In the genomic region with DNA sequence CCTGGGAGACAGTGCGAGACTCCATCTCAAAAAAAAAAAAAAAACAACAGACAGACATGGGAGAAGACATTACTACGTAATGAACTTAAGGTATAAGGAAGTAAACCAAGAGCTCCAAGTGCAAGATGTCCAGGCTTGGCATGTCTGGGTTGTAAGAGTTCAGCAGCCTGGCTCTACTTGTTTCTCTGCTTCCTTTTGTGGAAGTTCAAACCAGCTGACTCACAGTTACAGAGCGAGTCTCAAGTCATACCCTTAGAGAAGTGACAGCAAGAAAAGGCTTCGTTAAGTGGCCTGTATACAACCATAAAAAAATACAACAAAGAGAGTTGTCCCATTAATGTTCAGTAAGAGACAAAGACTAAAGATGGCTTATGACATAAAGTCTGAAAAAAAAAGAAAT, we compare ENCODE assay signal across 8 cellular contexts. TPM values are rescaled to one million over a fixed set of nuclear protein-coding genes. Genes with fewer than 3 reads are reported as not detected.
DNase-seq lines count a peak whose midpoint lies in the region; ATAC-seq and TF ChIP-seq lines count a peak whose summit lies in the region.

No MANE protein-coding gene starts in this region.

- CTCF ChIA-PET in activated CD8-positive, alpha-beta T cell treated with anti-CD3 and anti-CD28 coated beads for 36 hours (lab: Charles Lee): interaction anchor here (1.3 kb wide), 1 partner anchor 53 kb away, joined by 3 read pairs; the partner anchor contains the start of gene GON4L

- peaks cover 60% of the 10 kb centered on the region for H3K36me3 ChIP-seq in right atrium auricular region

- H3K4me3 ChIP-seq in right atrium auricular region: peak overlapping the region; percentile 78 to 84

- H3K27me3 Mint-ChIP-seq in activated CD8-positive, alpha-beta T cell treated with anti-CD3 and anti-CD28 coated beads for 36 hours: no peaks in the 10 kb centered on the region
- H3K27me3 Mint-ChIP-seq in stimulated activated memory B cell treated with anti-CD40 and anti-IgM and Interleukin-4, amounts not matched to agents 10 μg/mL and 1 μg/mL and 100 μg/mL, for 72 hours: no peaks in the 10 kb centered on the region

- POLR2A ChIA-PET in activated CD8-positive, alpha-beta T cell treated with anti-CD3 and anti-CD28 coated beads for 36 hours (lab: Charles Lee): interaction anchor here (1.2 kb wide), 1 partner anchor 30 kb away, joined by 3 read pairs; no protein-coding TSS in a partner anchor

- H3K9me3 Mint-ChIP-seq in activated CD8-positive, alpha-beta T cell treated with anti-CD3 and anti-CD28 coated beads for 36 hours: no peaks in the 10 kb centered on the region
- no peaks in the 10 kb centered on the region for H3K9me3 Mint-ChIP-seq in stimulated activated memory B cell treated with anti-CD40 and anti-IgM and Interleukin-4, amounts not matched to agents 10 μg/mL and 1 μg/mL and 100 μg/mL, for 72 hours

- peaks cover 21% of the 10 kb centered on the region for H3K4me1 Mint-ChIP-seq in activated CD8-positive, alpha-beta T cell treated with anti-CD3 and anti-CD28 coated beads for 36 hours (ENCODE audit: low read depth)
- H3K4me1 Mint-ChIP-seq in stimulated activated memory B cell treated with anti-CD40 and anti-IgM and Interleukin-4, amounts not matched to agents 10 μg/mL and 1 μg/mL and 100 μg/mL, for 72 hours: peaks cover 27% of the 10 kb centered on the region

- H3K27me3 ChIP-seq in right atrium auricular region: no peaks in the 10 kb centered on the region

- no peak for DNase-seq in activated CD4-positive, CD25-positive, alpha-beta regulatory T cell (lab: John Stamatoyannopoulos, UW)
- no peak for DNase-seq in activated CD8-positive, alpha-beta T cell treated with anti-CD3 and anti-CD28 coated beads for 36 hours
- DNase-seq in right atrium auricular region (ENCODE audit: low spot score): no peak
- DNase-seq in stimulated activated naive CD4-positive, alpha-beta T cell treated with Interleukin-2 at 50 U/mL for 16 hours (lab: John Stamatoyannopoulos, UW): no peak
- DNase-seq in COLO829 (ENCODE audit: low spot score): no peak

- TF ChIP-seq CTCF in activated CD8-positive, alpha-beta T cell treated with anti-CD3 and anti-CD28 coated beads for 36 hours (IDR thresholded peaks at IDR 0.05): no peak
- no peak for TF ChIP-seq CTCF in right atrium auricular region (IDR thresholded peaks at IDR 0.05)

- ATAC-seq in activated CD4-positive, CD25-positive, alpha-beta regulatory T cell treated with anti-CD3 and anti-CD28 coated beads, Interleukin-2, amount 50 U/mL, for 24 hours: peak; percentile 39 to 50
- ATAC-seq in activated CD8-positive, alpha-beta T cell treated with anti-CD3 and anti-CD28 coated beads for 36 hours: no peak
- ATAC-seq in stimulated activated memory B cell treated with anti-CD40 and anti-IgM and Interleukin-4, amounts not matched to agents 10 μg/mL and 1 μg/mL and 100 μg/mL, for 72 hours: no peak
- ATAC-seq in HG03354 (IDR thresholded peaks at IDR 0.05; ENCODE audit: poor library complexity, severe bottlenecking, unreplicated experiment): no peak

- intact Hi-C loops in activated CD8-positive, alpha-beta T cell treated with anti-CD3 and anti-CD28 coated beads for 36 hours (cut with micrococcal nuclease): no loop called here

- H3K4me1 ChIP-seq in right atrium auricular region: peaks cover 0 to 22% of the 10 kb centered on the region in 2 donors

- no peaks in the 10 kb centered on the region for H3K9me3 ChIP-seq in right atrium auricular region

- peak overlapping the region; percentile 94 for H3K4me3 Mint-ChIP-seq in activated CD8-positive, alpha-beta T cell treated with anti-CD3 and anti-CD28 coated beads for 36 hours
- peak overlapping the region; percentile 95 for H3K4me3 Mint-ChIP-seq in stimulated activated memory B cell treated with anti-CD40 and anti-IgM and Interleukin-4, amounts not matched to agents 10 μg/mL and 1 μg/mL and 100 μg/mL, for 72 hours

- H3K27ac Mint-ChIP-seq in activated CD8-positive, alpha-beta T cell treated with anti-CD3 and anti-CD28 coated beads for 36 hours: peak overlapping the region; percentile 98
- peak overlapping the region; percentile 94 for H3K27ac Mint-ChIP-seq in stimulated activated memory B cell treated with anti-CD40 and anti-IgM and Interleukin-4, amounts not matched to agents 10 μg/mL and 1 μg/mL and 100 μg/mL, for 72 hours

- H3K27ac ChIP-seq in right atrium auricular region: peak overlapping the region; percentile 93 to 95

- H3K36me3 Mint-ChIP-seq in activated CD8-positive, alpha-beta T cell treated with anti-CD3 and anti-CD28 coated beads for 36 hours (ENCODE audit: low read depth): peaks cover 41% of the 10 kb centered on the region
- peaks cover 24% of the 10 kb centered on the region for H3K36me3 Mint-ChIP-seq in stimulated activated memory B cell treated with anti-CD40 and anti-IgM and Interleukin-4, amounts not matched to agents 10 μg/mL and 1 μg/mL and 100 μg/mL, for 72 hours

RNA-seq across cellular contexts. Expression of gene RIT1, which starts 1.3 kb away (rescaled TPM):
- 10 to 100 TPM; 21.6 to 24.1 TPM for total RNA-seq in activated CD8-positive, alpha-beta T cell treated with anti-CD3 and anti-CD28 coated beads for 36 hours
- 10 to 100 TPM; 13.3 to 25.3 TPM for total RNA-seq in right atrium auricular region

RNA-seq across cellular contexts. Expression of gene KHDC4, which starts 24.3 kb away (rescaled TPM):
- total RNA-seq in activated CD8-positive, alpha-beta T cell treated with anti-CD3 and anti-CD28 coated beads for 36 hours: 10 to 100 TPM; 68.1 to 71.3 TPM
- 10 to 100 TPM; 13.4 to 25.9 TPM for total RNA-seq in right atrium auricular region

RNA-seq across cellular contexts. Expression of gene RXFP4, which starts 31.5 kb away (rescaled TPM):
- total RNA-seq in activated CD8-positive, alpha-beta T cell treated with anti-CD3 and anti-CD28 coated beads for 36 hours: not detected
- total RNA-seq in right atrium auricular region: not detected

RNA-seq across cellular contexts. Expression of gene SYT11, which starts 50.5 kb away (rescaled TPM):
- total RNA-seq in activated CD8-positive, alpha-beta T cell treated with anti-CD3 and anti-CD28 coated beads for 36 hours: 1 to 10 TPM; 8.7 to 9.2 TPM
- total RNA-seq in right atrium auricular region: 10 to 100 TPM; 15.5 to 21.5 TPM

RNA-seq across cellular contexts. Expression of gene GON4L, which starts 52.9 kb away (rescaled TPM):
- total RNA-seq in activated CD8-positive, alpha-beta T cell treated with anti-CD3 and anti-CD28 coated beads for 36 hours: 10 to 100 TPM; 43.4 to 46.8 TPM
- total RNA-seq in right atrium auricular region: 10 to 100 TPM; 14.9 to 22.4 TPM

Comparison
In these comparisons a context has a peak if more than half of its experiments do, and no peak if none do; other contexts are left out.
1. ATAC-seq: peak in activated CD4-positive, CD25-positive, alpha-beta regulatory T cell treated with anti-CD3 and anti-CD28 coated beads, Interleukin-2, amount 50 U/mL, for 24 hours (2 of 2); none in activated CD8-positive, alpha-beta T cell treated with anti-CD3 and anti-CD28 coated beads for 36 hours (single experiment), stimulated activated memory B cell treated with anti-CD40 and anti-IgM and Interleukin-4, amounts not matched to agents 10 μg/mL and 1 μg/mL and 100 μg/mL, for 72 hours (single experiment) and HG03354 (single experiment).